In the genomic region with DNA sequence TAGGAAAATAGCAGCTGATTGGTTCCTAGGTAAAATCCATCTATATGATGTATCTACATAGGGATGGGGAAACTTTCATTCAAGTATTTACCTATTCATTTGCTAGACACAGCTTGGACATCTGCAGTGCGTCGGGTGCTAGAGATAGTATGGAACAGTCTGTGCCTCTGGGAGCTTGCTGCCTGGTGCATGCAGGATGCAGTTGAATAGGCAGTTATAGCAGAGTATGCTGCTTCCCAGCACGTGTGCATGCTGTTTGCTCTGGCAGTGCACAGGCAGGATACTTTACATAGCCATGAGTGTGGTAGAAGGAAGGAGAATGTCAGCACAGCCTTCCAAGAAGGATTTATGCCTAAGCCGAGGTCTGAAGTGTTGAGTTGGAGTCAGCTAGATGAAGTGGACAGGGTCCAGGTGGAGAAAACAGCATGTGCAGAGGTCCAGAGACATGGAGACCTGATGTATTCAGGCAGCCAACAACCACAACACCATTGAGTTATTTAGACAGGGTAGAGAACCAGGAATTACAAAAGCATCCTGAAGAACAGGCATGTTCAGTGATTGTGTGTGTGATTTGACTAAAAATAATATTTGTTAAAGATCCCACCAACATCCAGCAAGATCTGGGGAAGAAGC, we compare ENCODE assay signal across 20 cellular contexts. TPM values are rescaled to one million over a fixed set of nuclear protein-coding genes. Genes with fewer than 3 reads are reported as not detected.
A peak's percentile ranks its signal among the peaks of the same experiment; 100 is the strongest.
DNase-seq lines count a peak whose midpoint lies in the region; ATAC-seq, FAIRE-seq and TF ChIP-seq lines count a peak whose summit lies in the region.
"Had no signal": no experiment of that assay in that cellular context is flagged by ENCODE, and none has a peak within 500 bp of the region (broad histone marks: within the 10 kb centered on the region; RNA-seq: fewer than 3 reads in every experiment).

No MANE protein-coding gene starts in this region.

- H3K27me3 Mint-ChIP-seq in IgD-negative memory B cell = no peaks in the 10 kb centered on the region
- H3K27me3 Mint-ChIP-seq: activated naive CD8-positive, alpha-beta T cell treated with anti-CD3 and anti-CD28 coated beads for 36 hours had no signal

- H3K4me3 Mint-ChIP-seq in IgD-negative memory B cell = peak overlapping the region in 1 of 4 donors; percentile 51
- H3K4me3 Mint-ChIP-seq: activated naive CD8-positive, alpha-beta T cell treated with anti-CD3 and anti-CD28 coated beads for 36 hours had no signal

- TF ChIP-seq CTCF in A549 (IDR thresholded peaks at IDR 0.05) (no peak), fibroblast of mammary gland (conservative IDR thresholded peaks at IDR 0.05; ENCODE audit: control insufficient read depth, insufficient read depth, low read depth, low read length) (no peak)

- peak overlapping the region in 2 of 3 donors; percentile 0 to 10 for H3K27ac Mint-ChIP-seq in IgD-negative memory B cell
- H3K27ac Mint-ChIP-seq: activated naive CD8-positive, alpha-beta T cell treated with anti-CD3 and anti-CD28 coated beads for 36 hours; activated T-cell treated with anti-CD3 and anti-CD28 coated beads, Interleukin-2, amount 50 U/mL, for 72 hours had no signal

- H3K4me1 Mint-ChIP-seq in IgD-negative memory B cell = peaks cover 51 to 58% (median 54%) of the 10 kb centered on the region in 3 donors

- H3K9me3 Mint-ChIP-seq in IgD-negative memory B cell = no peaks in the 10 kb centered on the region
- H3K9me3 Mint-ChIP-seq: activated naive CD8-positive, alpha-beta T cell treated with anti-CD3 and anti-CD28 coated beads for 36 hours; activated T-cell treated with anti-CD3 and anti-CD28 coated beads, Interleukin-2, amount 50 U/mL, for 72 hours had no signal

- 83% methylated on average over 4 of the region's 4 CpGs for WGBS in A549 (ENCODE audit: missing lambda C conversion rate)

- H3K36me3 Mint-ChIP-seq in IgD-negative memory B cell = peaks cover 6% of the 10 kb centered on the region

- H3K4me2 ChIP-seq in A549 = peak overlapping the region; percentile 25
- H3K4me2 ChIP-seq: KMS-11, SK-N-SH had no signal

- TF ChIP-seq RAD21 in A549 (conservative IDR thresholded peaks at IDR 0.05 in 1 of 2, IDR thresholded peaks at IDR 0.05 in 1 of 2) = no peak

- no peak for TF ChIP-seq POLR2A in A549 (IDR thresholded peaks at IDR 0.05; ENCODE audit: low read length)

- TF ChIP-seq EP300 in A549 (IDR thresholded peaks at IDR 0.05) = no peak

- POLR2A ChIA-PET in A549 (lab: Yijun Ruan, JAX) = interaction anchor here (0.8 to 1.9 kb wide), 3 partner anchors 8 to 94 kb away, joined by 3 to 12 read pairs (median 4); a partner anchor contains a TSS

- no peak for FAIRE-seq in A549 (lab: Jason Lieb, UNC)
- FAIRE-seq: RCC 7860 had no signal

- ATAC-seq in A549 (peak in 1 of 2 experiments; percentile 5; a peak in 2 of 6 replicates), sciatic nerve (peak; percentile 6), HG02852 (IDR thresholded peaks at IDR 0.05; ENCODE audit: unreplicated experiment) (no peak)
- ATAC-seq: activated T-cell treated with anti-CD3 and anti-CD28 coated beads, Interleukin-2, amount 50 U/mL, for 72 hours; left colon had no signal

- peak overlapping the region in 1 of 2 experiments; percentile 31; a peak in 2 of 6 replicates for H3K27ac ChIP-seq in A549
- H3K27ac ChIP-seq: KMS-11, suprapubic skin had no signal

- CTCF ChIA-PET in A549 (lab: Yijun Ruan, JAX) = interaction anchor here (0.6 to 1.7 kb wide), 8 partner anchors 8 to 149 kb away, joined by 3 to 5 read pairs (median 3); a partner anchor contains a TSS

- intact Hi-C loops in sciatic nerve (cut with DNase I) = no loop called here

- H3K4me3 ChIP-seq in A549 = no peak overlapping the region
- H3K4me3 ChIP-seq in fibroblast of mammary gland (ENCODE audit: control insufficient read depth, low read depth, low read length) = no peak overlapping the region
- H3K4me3 ChIP-seq: suprapubic skin had no signal

- DNase-seq in A549 (ENCODE audit: low read depth in 1 of 2, low spot score in 1 of 2) = no peak
- peak; percentile 43 for DNase-seq in fibroblast of mammary gland (ENCODE audit: low read depth)
- no peak for DNase-seq in sciatic nerve (ENCODE audit: low spot score)
- DNase-seq in putamen (ENCODE audit: low spot score) = no peak
- DNase-seq in SIG-M5 (lab: John Stamatoyannopoulos, UW) = no peak
- DNase-seq in stimulated activated CD4-positive, alpha-beta T cell treated with anti-CD3 and anti-CD28 coated beads, Interleukin-12 subunit alpha, Interleukin-12 subunit beta, amount 100 ng/mL, for 4 hours = no peak
- DNase-seq: activated CD4-positive, CD25-positive, alpha-beta regulatory T cell treated with anti-CD3 and anti-CD28 coated beads, Interleukin-2, amount 50 U/mL, for 72 hours; activated CD8-positive, alpha-beta memory T cell treated with anti-CD3 and anti-CD28 coated beads for 24 hours; activated naive CD8-positive, alpha-beta T cell treated with anti-CD3 and anti-CD28 coated beads for 36 hours; activated T-cell treated with anti-CD3 and anti-CD28 coated beads, Interleukin-2, amount 50 U/mL, for 72 hours; DMS79 treated with DMSO at 0.1 percent for 48 hours; left colon; NCI-H2029; nucleus accumbens; SK-N-SH had no signal

- H3K9me3 ChIP-seq in A549 = no peaks in the 10 kb centered on the region
- H3K9me3 ChIP-seq: SK-N-SH, suprapubic skin had no signal

- peaks cover 50% of the 10 kb centered on the region for H3K4me1 ChIP-seq in A549

TF ChIP-seq in A549, 52 proteins besides CTCF, POLR2A, EP300 and RAD21:
- TF ChIP-seq HOXB13 (CRISPR knock-in tag; IDR thresholded peaks at IDR 0.05; ENCODE audit: low read depth) = no peak
- TF ChIP-seq CHD4 (IDR thresholded peaks at IDR 0.05; ENCODE audit: borderline replicate concordance) = no peak
- TF ChIP-seq TFCP2L1 (CRISPR knock-in tag; IDR thresholded peaks at IDR 0.05) = peak; percentile 35; the same call in 1 of the 2 replicates
- TF ChIP-seq HOXA7 (CRISPR knock-in tag; IDR thresholded peaks at IDR 0.05) = peak; percentile 77
- TF ChIP-seq RFX5 (IDR thresholded peaks at IDR 0.05) = no peak
- peak; percentile 68 for TF ChIP-seq POLR2AphosphoS2 (conservative IDR thresholded peaks at IDR 0.05; ENCODE audit: low read length)
- no peak for TF ChIP-seq FOXS1 (CRISPR knock-in tag; IDR thresholded peaks at IDR 0.05)
- TF ChIP-seq, protein P1, sequence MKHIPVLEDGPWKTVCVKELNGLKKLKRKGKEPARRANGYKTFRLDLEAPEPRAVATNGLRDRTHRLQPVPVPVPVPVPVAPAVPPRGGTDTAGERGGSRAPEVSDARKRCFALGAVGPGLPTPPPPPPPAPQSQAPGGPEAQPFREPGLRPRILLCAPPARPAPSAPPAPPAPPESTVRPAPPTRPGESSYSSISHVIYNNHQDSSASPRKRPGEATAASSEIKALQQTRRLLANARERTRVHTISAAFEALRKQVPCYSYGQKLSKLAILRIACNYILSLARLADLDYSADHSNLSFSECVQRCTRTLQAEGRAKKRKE (CRISPR knock-in tag; IDR thresholded peaks at IDR 0.05; ENCODE audit: low read depth) = no peak
TF ChIP-seq in A549: peak in this region for 3.

RNA-seq across cellular contexts. Expression of a gene that starts 8.1 kb away (rescaled TPM):
- polyA plus RNA-seq in A549 (2011; rRNA removed) (45.1 and 50.8 TPM in 2 replicates), A549 (2017; fragmentation: RNase III; extraction: RNeasy Plus Mini Kit Qiagen cat#74134 plus additional on column Dnase treatment) (23.3 to 29.6 TPM (median 26.4 TPM) in 3 replicates), IgD-negative memory B cell (40.0 TPM)
- polyA plus RNA-seq in A549 (2012; cell fraction: cytosol; rRNA removed) = 21.1 and 24.4 TPM in 2 replicates
- 33.0 and 57.3 TPM in 2 replicates for polyA plus RNA-seq in A549 (2012; cell fraction: nucleus; rRNA removed)
- polyA minus RNA-seq in A549 (2011; rRNA and poly(A)+ RNA removed) = 35.2 and 38.6 TPM in 2 replicates
- 85.2 TPM for total RNA-seq in sciatic nerve
